1 cellular context compared by ENCODE assay signal in the genomic region with DNA sequence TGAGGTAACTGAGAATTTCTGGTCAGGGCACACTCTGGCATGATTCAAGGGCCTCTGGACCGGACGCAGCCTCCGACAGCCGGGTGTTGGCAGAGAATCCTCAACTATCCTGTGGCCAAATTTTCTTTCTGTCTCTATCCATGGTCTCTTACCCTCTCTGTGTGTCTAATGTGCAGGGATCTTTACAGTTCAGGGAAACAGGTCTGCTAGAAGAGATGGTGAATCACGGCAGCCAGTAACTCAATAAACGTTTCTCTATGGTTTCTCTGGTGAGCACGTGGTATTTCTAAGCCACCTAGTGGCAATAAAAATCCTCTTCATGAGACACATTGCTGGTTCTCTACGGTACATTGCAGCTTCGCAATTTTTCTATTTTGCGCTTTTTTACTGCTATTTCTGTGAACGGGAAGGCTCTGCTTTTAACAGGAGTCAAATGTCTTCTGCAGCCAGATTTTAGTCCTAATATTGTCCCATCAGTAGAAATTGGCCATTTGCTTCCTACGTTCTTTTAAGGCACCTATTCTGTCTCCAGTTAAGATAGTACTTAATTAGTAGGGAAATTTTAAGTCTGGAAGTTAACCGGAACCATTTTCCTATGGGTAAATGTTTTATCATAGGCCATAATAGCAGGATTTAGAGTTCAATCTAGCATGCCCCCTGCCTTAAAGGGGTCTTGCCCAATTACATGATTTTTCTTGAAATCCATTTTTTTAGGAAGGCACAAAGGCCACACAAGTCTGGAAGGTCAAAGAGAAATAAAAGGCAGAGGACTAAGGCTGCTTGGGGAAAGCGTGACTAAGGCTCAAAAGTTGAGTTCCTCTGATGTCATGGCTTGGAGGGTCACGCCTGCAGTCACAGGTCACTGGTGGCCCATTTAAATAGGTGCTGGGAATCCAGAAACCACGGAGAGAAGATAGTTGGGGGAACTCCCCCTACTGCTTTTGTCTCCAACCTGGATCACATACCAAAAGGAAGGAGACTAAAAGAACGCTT.
A peak's percentile ranks its signal among the peaks of the same experiment; 100 is the strongest.
TF ChIP-seq lines count a peak whose summit lies in the region.

No MANE protein-coding gene starts in this region.

TF ChIP-seq in K562, 482 proteins besides CTCF, POLR2A, EP300 and RAD21 (continued from another document and continues in another):
- TF ChIP-seq ZBTB11 (CRISPR knock-in tag; IDR thresholded peaks at IDR 0.05) (no peak), TCF3 (CRISPR knock-in tag; IDR thresholded peaks at IDR 0.05) (no peak), SMAD2 (IDR thresholded peaks at IDR 0.05; ENCODE audit: low read depth, low read length) (no peak), ZNF785 (CRISPR knock-in tag; IDR thresholded peaks at IDR 0.05) (no peak), PCBP1 (IDR thresholded peaks at IDR 0.05; ENCODE audit: low read depth, low read length, poor library complexity, severe bottlenecking) (no peak), ZNF76 (CRISPR knock-in tag; IDR thresholded peaks at IDR 0.05; ENCODE audit: borderline replicate concordance) (no peak), STAT5B (CRISPR knock-in tag; IDR thresholded peaks at IDR 0.05) (no peak), HNRNPK (IDR thresholded peaks at IDR 0.05; ENCODE audit: low read depth, low read length, poor library complexity, severe bottlenecking) (no peak), SRF (CRISPR knock-in tag; IDR thresholded peaks at IDR 0.05) (no peak), KDM1A (IDR thresholded peaks at IDR 0.05) (peak; percentile 73 to 75), NEUROD1 (IDR thresholded peaks at IDR 0.05; ENCODE audit: borderline replicate concordance, low read depth, low read length, partially characterized antibody) (no peak), MTA1 (IDR thresholded peaks at IDR 0.05; ENCODE audit: borderline replicate concordance) (no peak), ATF4 (CRISPR knock-in tag; IDR thresholded peaks at IDR 0.05) (no peak), TCF7 (IDR thresholded peaks at IDR 0.05; ENCODE audit: borderline replicate concordance) (no peak), MLX (CRISPR knock-in tag; conservative IDR thresholded peaks at IDR 0.05) (no peak), SLC30A9 (CRISPR knock-in tag; IDR thresholded peaks at IDR 0.05) (no peak), SIRT6 (IDR thresholded peaks at IDR 0.05; ENCODE audit: low read depth, low read length) (no peak), PHTF2 (CRISPR knock-in tag; IDR thresholded peaks at IDR 0.05) (no peak), SMC3 (conservative IDR thresholded peaks at IDR 0.05; ENCODE audit: insufficient read depth, low read depth, low read length) (0 out of 2 replicates have a peak, but pooled peaks have one; percentile 46), HES1 (IDR thresholded peaks at IDR 0.05; ENCODE audit: low read depth) (no peak), ARNT (IDR thresholded peaks at IDR 0.05) (no peak; a peak in 1 of 4 replicates), U2AF2 (optimal IDR thresholded peaks at IDR 0.05; ENCODE audit: low read depth, low read length) (no peak), NR3C1 (CRISPR knock-in tag; IDR thresholded peaks at IDR 0.05) (no peak), GATA2 (CRISPR knock-in tag; IDR thresholded peaks at IDR 0.05) (no peak), USF2 (CRISPR knock-in tag; IDR thresholded peaks at IDR 0.05) (peak; percentile 82), CBX8 (IDR thresholded peaks at IDR 0.05; ENCODE audit: borderline replicate concordance, extremely low read depth, low read depth, low read length, poor library complexity, severe bottlenecking) (no peak), CBFB (CRISPR knock-in tag; IDR thresholded peaks at IDR 0.05) (no peak), CBX1 (IDR thresholded peaks at IDR 0.05; ENCODE audit: low read depth) (no peak), IRF2 (CRISPR knock-in tag; IDR thresholded peaks at IDR 0.05) (no peak), RHOXF2B (CRISPR knock-in tag; conservative IDR thresholded peaks at IDR 0.05) (no peak), ZBTB34 (CRISPR knock-in tag; IDR thresholded peaks at IDR 0.05) (no peak), TRIM24 (IDR thresholded peaks at IDR 0.05) (no peak)
- TF ChIP-seq, protein P1, sequence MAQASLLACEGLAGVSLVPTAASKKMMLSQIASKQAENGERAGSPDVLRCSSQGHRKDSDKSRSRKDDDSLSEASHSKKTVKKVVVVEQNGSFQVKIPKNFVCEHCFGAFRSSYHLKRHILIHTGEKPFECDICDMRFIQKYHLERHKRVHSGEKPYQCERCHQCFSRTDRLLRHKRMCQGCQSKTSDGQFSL (CRISPR knock-in tag; IDR thresholded peaks at IDR 0.05), result no peak; the same call in 1 of the 2 replicates
- TF ChIP-seq, protein P1 (tag; IDR thresholded peaks at IDR 0.05), result no peak
- TF ChIP-seq, protein P2, sequence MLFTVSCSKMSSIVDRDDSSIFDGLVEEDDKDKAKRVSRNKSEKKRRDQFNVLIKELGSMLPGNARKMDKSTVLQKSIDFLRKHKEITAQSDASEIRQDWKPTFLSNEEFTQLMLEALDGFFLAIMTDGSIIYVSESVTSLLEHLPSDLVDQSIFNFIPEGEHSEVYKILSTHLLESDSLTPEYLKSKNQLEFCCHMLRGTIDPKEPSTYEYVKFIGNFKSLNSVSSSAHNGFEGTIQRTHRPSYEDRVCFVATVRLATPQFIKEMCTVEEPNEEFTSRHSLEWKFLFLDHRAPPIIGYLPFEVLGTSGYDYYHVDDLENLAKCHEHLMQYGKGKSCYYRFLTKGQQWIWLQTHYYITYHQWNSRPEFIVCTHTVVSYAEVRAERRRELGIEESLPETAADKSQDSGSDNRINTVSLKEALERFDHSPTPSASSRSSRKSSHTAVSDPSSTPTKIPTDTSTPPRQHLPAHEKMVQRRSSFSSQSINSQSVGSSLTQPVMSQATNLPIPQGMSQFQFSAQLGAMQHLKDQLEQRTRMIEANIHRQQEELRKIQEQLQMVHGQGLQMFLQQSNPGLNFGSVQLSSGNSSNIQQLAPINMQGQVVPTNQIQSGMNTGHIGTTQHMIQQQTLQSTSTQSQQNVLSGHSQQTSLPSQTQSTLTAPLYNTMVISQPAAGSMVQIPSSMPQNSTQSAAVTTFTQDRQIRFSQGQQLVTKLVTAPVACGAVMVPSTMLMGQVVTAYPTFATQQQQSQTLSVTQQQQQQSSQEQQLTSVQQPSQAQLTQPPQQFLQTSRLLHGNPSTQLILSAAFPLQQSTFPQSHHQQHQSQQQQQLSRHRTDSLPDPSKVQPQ (CRISPR knock-in tag; IDR thresholded peaks at IDR 0.05; ENCODE audit: borderline replicate concordance), result no peak
- TF ChIP-seq, protein P3, sequence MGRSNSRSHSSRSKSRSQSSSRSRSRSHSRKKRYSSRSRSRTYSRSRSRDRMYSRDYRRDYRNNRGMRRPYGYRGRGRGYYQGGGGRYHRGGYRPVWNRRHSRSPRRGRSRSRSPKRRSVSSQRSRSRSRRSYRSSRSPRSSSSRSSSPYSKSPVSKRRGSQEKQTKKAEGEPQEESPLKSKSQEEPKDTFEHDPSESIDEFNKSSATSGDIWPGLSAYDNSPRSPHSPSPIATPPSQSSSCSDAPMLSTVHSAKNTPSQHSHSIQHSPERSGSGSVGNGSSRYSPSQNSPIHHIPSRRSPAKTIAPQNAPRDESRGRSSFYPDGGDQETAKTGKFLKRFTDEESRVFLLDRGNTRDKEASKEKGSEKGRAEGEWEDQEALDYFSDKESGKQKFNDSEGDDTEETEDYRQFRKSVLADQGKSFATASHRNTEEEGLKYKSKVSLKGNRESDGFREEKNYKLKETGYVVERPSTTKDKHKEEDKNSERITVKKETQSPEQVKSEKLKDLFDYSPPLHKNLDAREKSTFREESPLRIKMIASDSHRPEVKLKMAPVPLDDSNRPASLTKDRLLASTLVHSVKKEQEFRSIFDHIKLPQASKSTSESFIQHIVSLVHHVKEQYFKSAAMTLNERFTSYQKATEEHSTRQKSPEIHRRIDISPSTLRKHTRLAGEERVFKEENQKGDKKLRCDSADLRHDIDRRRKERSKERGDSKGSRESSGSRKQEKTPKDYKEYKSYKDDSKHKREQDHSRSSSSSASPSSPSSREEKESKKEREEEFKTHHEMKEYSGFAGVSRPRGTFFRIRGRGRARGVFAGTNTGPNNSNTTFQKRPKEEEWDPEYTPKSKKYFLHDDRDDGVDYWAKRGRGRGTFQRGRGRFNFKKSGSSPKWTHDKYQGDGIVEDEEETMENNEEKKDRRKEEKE (IDR thresholded peaks at IDR 0.05; ENCODE audit: borderline replicate concordance in 1 of 2, control insufficient read depth in 1 of 2, low read depth in 2 of 2, low read length in 1 of 2), result no peak
- TF ChIP-seq, protein P4, sequence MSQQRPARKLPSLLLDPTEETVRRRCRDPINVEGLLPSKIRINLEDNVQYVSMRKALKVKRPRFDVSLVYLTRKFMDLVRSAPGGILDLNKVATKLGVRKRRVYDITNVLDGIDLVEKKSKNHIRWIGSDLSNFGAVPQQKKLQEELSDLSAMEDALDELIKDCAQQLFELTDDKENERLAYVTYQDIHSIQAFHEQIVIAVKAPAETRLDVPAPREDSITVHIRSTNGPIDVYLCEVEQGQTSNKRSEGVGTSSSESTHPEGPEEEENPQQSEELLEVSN (IDR thresholded peaks at IDR 0.05; ENCODE audit: borderline replicate concordance in 1 of 2, extremely low read depth in 1 of 2, insufficient read depth in 1 of 2, insufficient read length in 1 of 2, low read depth in 1 of 2, low read length in 1 of 2, poor library complexity in 1 of 2, severe bottlenecking in 1 of 2), result peak; percentile 28 to 74
- TF ChIP-seq, protein P5, sequence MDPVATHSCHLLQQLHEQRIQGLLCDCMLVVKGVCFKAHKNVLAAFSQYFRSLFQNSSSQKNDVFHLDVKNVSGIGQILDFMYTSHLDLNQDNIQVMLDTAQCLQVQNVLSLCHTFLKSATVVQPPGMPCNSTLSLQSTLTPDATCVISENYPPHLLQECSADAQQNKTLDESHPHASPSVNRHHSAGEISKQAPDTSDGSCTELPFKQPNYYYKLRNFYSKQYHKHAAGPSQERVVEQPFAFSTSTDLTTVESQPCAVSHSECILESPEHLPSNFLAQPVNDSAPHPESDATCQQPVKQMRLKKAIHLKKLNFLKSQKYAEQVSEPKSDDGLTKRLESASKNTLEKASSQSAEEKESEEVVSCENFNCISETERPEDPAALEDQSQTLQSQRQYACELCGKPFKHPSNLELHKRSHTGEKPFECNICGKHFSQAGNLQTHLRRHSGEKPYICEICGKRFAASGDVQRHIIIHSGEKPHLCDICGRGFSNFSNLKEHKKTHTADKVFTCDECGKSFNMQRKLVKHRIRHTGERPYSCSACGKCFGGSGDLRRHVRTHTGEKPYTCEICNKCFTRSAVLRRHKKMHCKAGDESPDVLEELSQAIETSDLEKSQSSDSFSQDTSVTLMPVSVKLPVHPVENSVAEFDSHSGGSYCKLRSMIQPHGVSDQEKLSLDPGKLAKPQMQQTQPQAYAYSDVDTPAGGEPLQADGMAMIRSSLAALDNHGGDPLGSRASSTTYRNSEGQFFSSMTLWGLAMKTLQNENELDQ (CRISPR knock-in tag; IDR thresholded peaks at IDR 0.05; ENCODE audit: borderline replicate concordance), result no peak
